In the genomic region with DNA sequence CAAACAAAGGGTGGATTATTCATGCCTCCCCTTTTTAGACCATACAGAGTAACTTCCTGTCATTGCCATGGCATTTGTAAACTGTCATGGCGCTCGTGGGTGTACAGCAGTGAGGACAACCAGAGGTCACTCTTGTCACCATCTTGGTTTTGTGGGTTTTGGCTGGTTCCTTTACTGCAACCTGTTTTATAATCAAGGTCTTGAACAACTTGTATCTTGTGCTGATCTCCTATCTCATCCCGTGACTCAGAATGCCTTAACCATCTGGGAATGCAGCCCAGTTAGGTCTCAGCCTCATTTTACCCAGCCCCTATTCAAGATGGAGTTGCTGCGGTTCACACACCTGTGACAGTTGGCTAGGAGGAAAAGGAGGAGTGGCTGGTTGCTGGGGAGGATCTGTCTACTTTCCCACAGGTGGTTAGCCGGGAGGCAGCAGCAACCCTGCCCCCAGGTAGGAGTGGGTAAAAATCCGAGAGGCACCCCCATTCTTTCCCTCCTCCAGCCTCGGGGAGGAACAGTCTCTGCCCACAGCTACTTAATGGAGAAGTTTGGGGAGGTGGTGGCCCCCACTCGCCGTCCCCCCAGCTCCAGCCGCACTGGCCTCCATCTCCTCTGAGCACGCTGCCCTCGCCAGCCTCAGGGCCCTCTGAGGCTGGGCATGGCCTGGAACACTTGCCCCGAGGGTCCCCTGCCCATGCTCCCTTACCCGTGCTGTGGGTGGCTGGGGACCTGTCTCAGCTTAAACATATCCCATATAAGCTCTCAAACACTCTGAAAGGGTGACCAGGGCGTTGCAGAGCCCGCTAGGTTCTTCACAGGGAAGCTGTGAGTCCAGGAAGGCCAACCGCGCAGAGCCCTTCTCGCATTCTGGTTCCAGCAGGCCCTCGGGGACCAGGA, we compare ENCODE assay signal across 13 cellular contexts. TPM values are rescaled to one million over a fixed set of nuclear protein-coding genes. Genes with fewer than 3 reads are reported as not detected.
DNase-seq lines count a peak whose midpoint lies in the region; ATAC-seq, FAIRE-seq and TF ChIP-seq lines count a peak whose summit lies in the region.
"Had no signal": no experiment of that assay in that cellular context is flagged by ENCODE, and none has a peak within 500 bp of the region (broad histone marks: within the 10 kb centered on the region; RNA-seq: fewer than 3 reads in every experiment).

No MANE protein-coding gene starts in this region.

- no peak for TF ChIP-seq CTCF in activated CD8-positive, alpha-beta T cell treated with anti-CD3 and anti-CD28 coated beads for 36 hours (IDR thresholded peaks at IDR 0.05)
- TF ChIP-seq CTCF in H1 (IDR thresholded peaks at IDR 0.05; ENCODE audit: control extremely low read depth in 1 of 3, insufficient read depth in 1 of 3, low read depth in 1 of 3, low read length in 3 of 3), result no peak
- no peak for TF ChIP-seq CTCF in hepatocyte (IDR thresholded peaks at IDR 0.05; ENCODE audit: poor library complexity)

- no peaks in the 10 kb centered on the region for H3K27me3 ChIP-seq in H1 (replicated peaks in 1 of 4; ENCODE audit: control insufficient read depth in 3 of 4, extremely low read depth in 1 of 4, insufficient read depth in 3 of 4, low read length in 3 of 4)
- H3K27me3 ChIP-seq in hepatocyte, result no peaks in the 10 kb centered on the region

- H3K27ac Mint-ChIP-seq in activated CD8-positive, alpha-beta T cell treated with anti-CD3 and anti-CD28 coated beads for 36 hours, result no peak overlapping the region
- no peak overlapping the region for H3K27ac Mint-ChIP-seq in activated CD8-positive, alpha-beta T cell treated with anti-CD3 and anti-CD28 coated beads, Interleukin-2, amount 10 ng/mL, durations not matched to agents 7 days and 5 days
- H3K27ac Mint-ChIP-seq in stimulated activated naive B cell treated with anti-CD40 and anti-IgM and Interleukin-4, amounts not matched to agents 10 μg/mL and 1 μg/mL and 100 μg/mL, for 72 hours, result peak overlapping the region; percentile 52
- H3K27ac Mint-ChIP-seq: activated naive CD4-positive, alpha-beta T cell treated with anti-CD3 and anti-CD28 coated beads, Interleukin-2, amount 50 U/mL, for 72 hours had no signal

- H3K4me1 ChIP-seq in H1 (replicated peaks in 1 of 4; ENCODE audit: control insufficient read depth in 3 of 4, insufficient read depth in 4 of 4, low read length in 3 of 4), result peaks cover 26 to 39% (median 27%) of the 10 kb centered on the region in 4 experiments
- peaks cover 6% of the 10 kb centered on the region for H3K4me1 ChIP-seq in hepatocyte (ENCODE audit: insufficient read depth)
- H3K4me1 ChIP-seq: psoas muscle had no signal

- H3K4ac ChIP-seq in H1 (replicated peaks; ENCODE audit: insufficient read length, low read depth, low read length), result peak overlapping the region; percentile 48

- POLR2A ChIA-PET in activated CD8-positive, alpha-beta T cell treated with anti-CD3 and anti-CD28 coated beads for 36 hours (lab: Charles Lee), result interaction anchor here (1.0 kb wide), 1 partner anchor 99 kb away, joined by 3 read pairs; no protein-coding TSS in a partner anchor
- POLR2A ChIA-PET in activated CD8-positive, alpha-beta T cell treated with anti-CD3 and anti-CD28 coated beads, Interleukin-2, amount 10 ng/mL, durations not matched to agents 7 days and 5 days (lab: Charles Lee), result interaction anchor here (1.0 kb wide), 1 partner anchor 52 kb away, joined by 3 read pairs; a partner anchor contains a TSS
- POLR2A ChIA-PET in H1 (lab: Charles Lee; ENCODE audit: partially characterized antibody), result interaction anchor here (0.7 to 1.5 kb wide), 3 partner anchors 28 to 95 kb away, joined by 4 to 5 read pairs (median 5); no protein-coding TSS in a partner anchor

- intact Hi-C loops in activated CD8-positive, alpha-beta T cell treated with anti-CD3 and anti-CD28 coated beads for 36 hours (cut with micrococcal nuclease), result loop anchor here (5.0 kb wide), 1 partner anchor 94 kb away; no protein-coding TSS in a partner anchor

- H3K79me2 ChIP-seq in H1 (ENCODE audit: control insufficient read depth in 1 of 2, insufficient read depth in 2 of 2, low read length in 2 of 2), result no peaks in the 10 kb centered on the region
- no peaks in the 10 kb centered on the region for H3K79me2 ChIP-seq in hepatocyte

- H4K8ac ChIP-seq in H1 (ENCODE audit: extremely low read depth, insufficient read depth, low read length), result peak overlapping the region; percentile 60; the same call in 1 of the 2 replicates

- no peak overlapping the region for H3K23ac ChIP-seq in H1 (ENCODE audit: insufficient read length)

- peak overlapping the region; percentile 72; the same call in 1 of the 2 replicates for H2BK15ac ChIP-seq in H1 (ENCODE audit: low read length)

- H2BK12ac ChIP-seq in H1 (ENCODE audit: low read depth, low read length), result peak overlapping the region; percentile 84; the same call in 1 of the 2 replicates

- peaks cover 24% of the 10 kb centered on the region for H3K27me3 Mint-ChIP-seq in activated CD8-positive, alpha-beta T cell treated with anti-CD3 and anti-CD28 coated beads for 36 hours
- H3K27me3 Mint-ChIP-seq in activated CD8-positive, alpha-beta T cell treated with anti-CD3 and anti-CD28 coated beads, Interleukin-2, amount 10 ng/mL, durations not matched to agents 7 days and 5 days (ENCODE audit: low read depth), result peaks cover 12% of the 10 kb centered on the region
- H3K27me3 Mint-ChIP-seq in stimulated activated naive B cell treated with anti-CD40 and anti-IgM and Interleukin-4, amounts not matched to agents 10 μg/mL and 1 μg/mL and 100 μg/mL, for 72 hours, result peaks cover 17 to 19% of the 10 kb centered on the region in 2 donors

- no peak overlapping the region for H3K4me3 Mint-ChIP-seq in activated CD8-positive, alpha-beta T cell treated with anti-CD3 and anti-CD28 coated beads for 36 hours
- no peak overlapping the region for H3K4me3 Mint-ChIP-seq in activated CD8-positive, alpha-beta T cell treated with anti-CD3 and anti-CD28 coated beads, Interleukin-2, amount 10 ng/mL, durations not matched to agents 7 days and 5 days
- H3K4me3 Mint-ChIP-seq in stimulated activated naive B cell treated with anti-CD40 and anti-IgM and Interleukin-4, amounts not matched to agents 10 μg/mL and 1 μg/mL and 100 μg/mL, for 72 hours, result no peak overlapping the region

- peaks cover 24% of the 10 kb centered on the region for H3K4me1 Mint-ChIP-seq in activated CD8-positive, alpha-beta T cell treated with anti-CD3 and anti-CD28 coated beads for 36 hours (ENCODE audit: low read depth)
- H3K4me1 Mint-ChIP-seq in activated CD8-positive, alpha-beta T cell treated with anti-CD3 and anti-CD28 coated beads, Interleukin-2, amount 10 ng/mL, durations not matched to agents 7 days and 5 days (ENCODE audit: low read depth), result peaks cover 31% of the 10 kb centered on the region
- H3K4me1 Mint-ChIP-seq in stimulated activated naive B cell treated with anti-CD40 and anti-IgM and Interleukin-4, amounts not matched to agents 10 μg/mL and 1 μg/mL and 100 μg/mL, for 72 hours, result peaks cover 51 to 63% of the 10 kb centered on the region in 2 donors

- H4K20me1 ChIP-seq in H1 (replicated peaks in 1 of 2; ENCODE audit: control insufficient read depth in 1 of 2, insufficient read depth in 2 of 2, low read length in 2 of 2) (no peaks in the 10 kb centered on the region), hepatocyte (ENCODE audit: insufficient read depth, poor library complexity, severe bottlenecking) (no peaks in the 10 kb centered on the region)

- H2BK120ac ChIP-seq in H1 (replicated peaks; ENCODE audit: low read depth, low read length), result no peak overlapping the region

- no peaks in the 10 kb centered on the region for H3K79me1 ChIP-seq in H1 (ENCODE audit: low read depth, low read length)

- FAIRE-seq in H1 (lab: Jason Lieb, UNC), result no peak

- H3K36me3 ChIP-seq in H1 (ENCODE audit: control insufficient read depth in 2 of 4, insufficient read depth in 4 of 4, low read length in 3 of 4) (no peaks in the 10 kb centered on the region), hepatocyte (replicated peaks; ENCODE audit: insufficient read depth, low read depth) (no peaks in the 10 kb centered on the region)
- H3K36me3 ChIP-seq: tibial artery had no signal

- H3K9me3 Mint-ChIP-seq in activated CD8-positive, alpha-beta T cell treated with anti-CD3 and anti-CD28 coated beads for 36 hours, result no peaks in the 10 kb centered on the region
- H3K9me3 Mint-ChIP-seq in activated CD8-positive, alpha-beta T cell treated with anti-CD3 and anti-CD28 coated beads, Interleukin-2, amount 10 ng/mL, durations not matched to agents 7 days and 5 days (ENCODE audit: insufficient read depth), result no peaks in the 10 kb centered on the region
- H3K9me3 Mint-ChIP-seq in stimulated activated naive B cell treated with anti-CD40 and anti-IgM and Interleukin-4, amounts not matched to agents 10 μg/mL and 1 μg/mL and 100 μg/mL, for 72 hours, result no peaks in the 10 kb centered on the region
- H3K9me3 Mint-ChIP-seq: activated naive CD4-positive, alpha-beta T cell treated with anti-CD3 and anti-CD28 coated beads, Interleukin-2, amount 50 U/mL, for 72 hours had no signal

- CTCF ChIA-PET in activated CD8-positive, alpha-beta T cell treated with anti-CD3 and anti-CD28 coated beads for 36 hours (lab: Charles Lee), result interaction anchor here (0.6 to 10.9 kb wide), 25 partner anchors 12 to 252 kb away, joined by 3 to 313 read pairs (median 4); no protein-coding TSS in a partner anchor
- CTCF ChIA-PET in activated CD8-positive, alpha-beta T cell treated with anti-CD3 and anti-CD28 coated beads, Interleukin-2, amount 10 ng/mL, durations not matched to agents 7 days and 5 days (lab: Charles Lee), result interaction anchor here (0.7 to 5.9 kb wide), 10 partner anchors 12 to 118 kb away, joined by 3 to 89 read pairs (median 6); no protein-coding TSS in a partner anchor
- CTCF ChIA-PET in H1 (lab: Charles Lee; ENCODE audit: partially characterized antibody), result interaction anchor here (0.7 to 12.6 kb wide), 28 partner anchors 9 to 118 kb away, joined by 3 to 338 read pairs (median 4); no protein-coding TSS in a partner anchor

- no peak overlapping the region for H4K5ac ChIP-seq in H1 (ENCODE audit: insufficient read length, low read depth, low read length)

- H3K14ac ChIP-seq in H1 (ENCODE audit: insufficient read length), result no peak overlapping the region

- no peaks in the 10 kb centered on the region for H3K36me3 Mint-ChIP-seq in activated CD8-positive, alpha-beta T cell treated with anti-CD3 and anti-CD28 coated beads for 36 hours (ENCODE audit: low read depth)
- H3K36me3 Mint-ChIP-seq in activated CD8-positive, alpha-beta T cell treated with anti-CD3 and anti-CD28 coated beads, Interleukin-2, amount 10 ng/mL, durations not matched to agents 7 days and 5 days (ENCODE audit: low read depth), result no peaks in the 10 kb centered on the region
- H3K36me3 Mint-ChIP-seq in stimulated activated naive B cell treated with anti-CD40 and anti-IgM and Interleukin-4, amounts not matched to agents 10 μg/mL and 1 μg/mL and 100 μg/mL, for 72 hours, result no peaks in the 10 kb centered on the region
- H3K36me3 Mint-ChIP-seq: activated naive CD4-positive, alpha-beta T cell treated with anti-CD3 and anti-CD28 coated beads, Interleukin-2, amount 50 U/mL, for 72 hours had no signal

- H3K9me2 ChIP-seq in hepatocyte (replicated peaks; ENCODE audit: insufficient read depth), result no peaks in the 10 kb centered on the region

- no peak for TF ChIP-seq EP300 in H1 (IDR thresholded peaks at IDR 0.05; ENCODE audit: borderline replicate concordance in 1 of 2, low read depth in 2 of 2, low read length in 2 of 2)

- H2BK5ac ChIP-seq in H1 (ENCODE audit: low read depth, low read length), result peak overlapping the region; percentile 71; the same call in 1 of the 2 replicates

- peak overlapping the region; percentile 47 for H4K91ac ChIP-seq in H1 (replicated peaks; ENCODE audit: insufficient read length, low read length)

- peak; percentile 27 for DNase-seq in activated CD8-positive, alpha-beta T cell treated with anti-CD3 and anti-CD28 coated beads for 36 hours
- no peak for DNase-seq in activated CD8-positive, alpha-beta T cell treated with anti-CD3 and anti-CD28 coated beads, Interleukin-2, amount 10 ng/mL, durations not matched to agents 7 days and 5 days
- peak; percentile 83 for DNase-seq in M059J (ENCODE audit: low read depth)
- DNase-seq in H1 (ENCODE audit: low read depth in 1 of 2, low spot score in 2 of 2), result no peak
- no peak for DNase-seq in stimulated activated naive B cell treated with anti-CD40 and anti-IgM and Interleukin-4, amounts not matched to agents 10 μg/mL and 1 μg/mL and 100 μg/mL, for 72 hours
- no peak for DNase-seq in NK-92 (lab: John Stamatoyannopoulos, UW; ENCODE audit: unreplicated experiment)
- no peak for DNase-seq in hepatocyte (ENCODE audit: low spot score)
- DNase-seq: tibial artery had no signal

- H2BK20ac ChIP-seq in H1 (ENCODE audit: low read length), result peak overlapping the region; percentile 11; the same call in 1 of the 2 replicates

- H3K4me2 ChIP-seq in H1 (ENCODE audit: insufficient read depth in 1 of 2, low read depth in 2 of 2, low read length in 2 of 2), result no peak overlapping the region
- H3K4me2 ChIP-seq in hepatocyte, result no peak overlapping the region

- no peak for TF ChIP-seq POLR2A in H1 (IDR thresholded peaks at IDR 0.05; ENCODE audit: control extremely low read depth in 1 of 2, low read depth in 2 of 2, low read length in 2 of 2)

- ATAC-seq in activated CD8-positive, alpha-beta T cell treated with anti-CD3 and anti-CD28 coated beads for 36 hours, result no peak
- ATAC-seq in activated CD8-positive, alpha-beta T cell treated with anti-CD3 and anti-CD28 coated beads, Interleukin-2, amount 10 ng/mL, durations not matched to agents 7 days and 5 days, result no peak
- ATAC-seq in stimulated activated naive B cell treated with anti-CD40 and anti-IgM and Interleukin-4, amounts not matched to agents 10 μg/mL and 1 μg/mL and 100 μg/mL, for 72 hours (replicated peaks), result no peak
- ATAC-seq in GM19324 (IDR thresholded peaks at IDR 0.05; ENCODE audit: low FRiP score, unreplicated experiment), result no peak

- H3K9ac ChIP-seq in H1 (replicated peaks in 1 of 4; ENCODE audit: extremely low read depth in 1 of 4, low read depth in 3 of 4, low read length in 3 of 4), result no peak overlapping the region

- H2AK5ac ChIP-seq in H1 (ENCODE audit: low read depth, low read length), result no peak overlapping the region

- 0 out of 2 replicates have a peak, but pooled peaks cover 2% of the 10 kb centered on the region for H3K23me2 ChIP-seq in H1 (ENCODE audit: low read depth, low read length)

- H3K27ac ChIP-seq in H1 (ENCODE audit: low read depth, low read length), result no peak overlapping the region
- H3K27ac ChIP-seq in hepatocyte, result no peak overlapping the region
- H3K27ac ChIP-seq: psoas muscle, tibial artery had no signal

- H3K9me3 ChIP-seq in H1 (ENCODE audit: insufficient read depth in 2 of 2, low read depth in 1 of 2, low read length in 1 of 2) (no peaks in the 10 kb centered on the region), hepatocyte (ENCODE audit: low read depth) (no peaks in the 10 kb centered on the region)
- H3K9me3 ChIP-seq: psoas muscle, tibial artery had no signal

- no peak overlapping the region for H3K4me3 ChIP-seq in H1 (ENCODE audit: extremely low read depth in 1 of 4, insufficient read depth in 2 of 4, low read depth in 3 of 4, low read length in 4 of 4)
- H3K4me3 ChIP-seq in hepatocyte, result no peak overlapping the region
- H3K4me3 ChIP-seq: psoas muscle, tibial artery had no signal

- H3K18ac ChIP-seq in H1 (ENCODE audit: extremely low read depth, low read length), result peak overlapping the region; percentile 53; the same call in 1 of the 2 replicates

- H3K56ac ChIP-seq in H1 (replicated peaks; ENCODE audit: insufficient read length, low read depth, low read length), result no peak overlapping the region

- no peak overlapping the region; the same call in 1 of the 2 replicates for H2AFZ ChIP-seq in H1 (ENCODE audit: low read length)
- no peak overlapping the region for H2AFZ ChIP-seq in hepatocyte

- WGBS in H1 (ENCODE audit: extremely low coverage in 1 of 2, insufficient coverage in 1 of 2, insufficient read length in 1 of 2, insufficient replicate concordance in 2 of 2, low coverage in 1 of 2, low lambda C conversion rate in 2 of 2, missing lambda C conversion rate in 1 of 2), 2 experiments, result 87% methylated on average over 19 of the region's 20 CpGs; no CpG with 5 or more reads in 1 of the 2 experiments
- WGBS in hepatocyte (ENCODE audit: low lambda C conversion rate, missing lambda C conversion rate), result 79% methylated on average over 20 of the region's 20 CpGs

- no peak for TF ChIP-seq RAD21 in H1 (IDR thresholded peaks at IDR 0.05 in 1 of 2, conservative IDR thresholded peaks at IDR 0.05 in 1 of 2; ENCODE audit: low read depth in 2 of 2, low read length in 2 of 2)

RNA-seq across cellular contexts. Expression of a gene that starts 41.7 kb away (rescaled TPM):
- total RNA-seq in activated CD8-positive, alpha-beta T cell treated with anti-CD3 and anti-CD28 coated beads for 36 hours, result not detected
- not detected for total RNA-seq in activated CD8-positive, alpha-beta T cell treated with anti-CD3 and anti-CD28 coated beads, Interleukin-2, amount 10 ng/mL, durations not matched to agents 7 days and 5 days
- not detected in 2 replicates for total RNA-seq in M059J (2014; rRNA removed; shearing (Covaris generic))
- total RNA-seq in H1 (2021; fragmentation: NEBNext Ultra II Directional; extraction: Animal tissue kit (Norgen Biotek cat#: 25700)), result 0.28 and 0.31 TPM in 2 replicates
- polyA plus RNA-seq in H1 (2011; rRNA removed) (0.91 and 0.98 TPM in 2 replicates), hepatocyte (0.15 TPM in 1 of 2 replicates, not detected in the other)
- 0.66 TPM for polyA plus RNA-seq in H1 (2011; cell fraction: cytosol; rRNA removed)
- 0.74 TPM for polyA plus RNA-seq in H1 (2011; cell fraction: nucleus; rRNA removed)
- 0.20 to 0.56 TPM (median 0.46 TPM) in 3 of 4 replicates, not detected in the other for polyA plus RNA-seq in H1 (2012, experiment 1 of 2)
- 0.42 TPM for polyA plus RNA-seq in H1 (2012, experiment 2 of 2)
- polyA plus RNA-seq in H1 (2013, experiment 1 of 2), result 0.08 TPM
- polyA plus RNA-seq in H1 (2013, experiment 2 of 2), result 0.07 TPM
- polyA minus RNA-seq in H1 (2011; rRNA and poly(A)+ RNA removed), result 0.54 TPM in 1 of 2 replicates, not detected in the other
- not detected for polyA minus RNA-seq in H1 (2011; cell fraction: cytosol; rRNA and poly(A)+ RNA removed)
- 0.70 TPM for polyA minus RNA-seq in H1 (2011; cell fraction: nucleus; rRNA and poly(A)+ RNA removed)
- not detected in 2 replicates for total RNA-seq in hepatocyte
- total RNA-seq: A172; activated naive CD4-positive, alpha-beta T cell treated with anti-CD3 and anti-CD28 coated beads, Interleukin-2, amount 50 U/mL, for 72 hours; T-helper 2 cell treated with Interferon-gamma antibody and Interleukin-4, amounts not matched to agents 100 ng/mL and 5 ng/mL, for 36 hours had no signal

RNA-seq across cellular contexts. Expression of a gene that starts 51.4 kb away (rescaled TPM):
- 10 to 100 TPM; 25.6 to 28.4 TPM for total RNA-seq in activated CD8-positive, alpha-beta T cell treated with anti-CD3 and anti-CD28 coated beads for 36 hours
- 10 to 100 TPM; 28.8 to 31.1 TPM for total RNA-seq in activated CD8-positive, alpha-beta T cell treated with anti-CD3 and anti-CD28 coated beads, Interleukin-2, amount 10 ng/mL, durations not matched to agents 7 days and 5 days
- 52.6 and 62.0 TPM in 2 replicates for total RNA-seq in M059J (2014; rRNA removed; shearing (Covaris generic))
- 48.9 and 49.8 TPM in 2 replicates for total RNA-seq in H1 (2021; fragmentation: NEBNext Ultra II Directional; extraction: Animal tissue kit (Norgen Biotek cat#: 25700))
- 55.9 and 64.9 TPM in 2 replicates for polyA plus RNA-seq in H1 (2011; rRNA removed)
- 105 TPM for polyA plus RNA-seq in H1 (2011; cell fraction: cytosol; rRNA removed)
- 55.5 TPM for polyA plus RNA-seq in H1 (2011; cell fraction: nucleus; rRNA removed)
- polyA plus RNA-seq in H1 (2012, experiment 1 of 2), result 46.4 to 65.2 TPM (median 63.9 TPM) in 4 replicates
- polyA plus RNA-seq in H1 (2012, experiment 2 of 2), result 60.3 TPM
- 25.2 TPM for polyA plus RNA-seq in H1 (2013, experiment 1 of 2)
- polyA plus RNA-seq in H1 (2013, experiment 2 of 2), result 27.1 TPM
- polyA minus RNA-seq in H1 (2011; rRNA and poly(A)+ RNA removed), result 44.4 and 61.4 TPM in 2 replicates
- 20.8 TPM for polyA minus RNA-seq in H1 (2011; cell fraction: cytosol; rRNA and poly(A)+ RNA removed)
- polyA minus RNA-seq in H1 (2011; cell fraction: nucleus; rRNA and poly(A)+ RNA removed), result 15.7 TPM
- total RNA-seq in hepatocyte, result 55.9 and 61.6 TPM in 2 replicates
- polyA plus RNA-seq in hepatocyte, result 52.0 and 57.7 TPM in 2 replicates

Comparison
In these comparisons a context has a peak if more than half of its experiments do, and no peak if none do; other contexts are left out.
1. DNase-seq: peak in activated CD8-positive, alpha-beta T cell treated with anti-CD3 and anti-CD28 coated beads for 36 hours (single experiment) and M059J (single experiment); none in activated CD8-positive, alpha-beta T cell treated with anti-CD3 and anti-CD28 coated beads, Interleukin-2, amount 10 ng/mL, durations not matched to agents 7 days and 5 days (single experiment), H1 (0 of 2), stimulated activated naive B cell treated with anti-CD40 and anti-IgM and Interleukin-4, amounts not matched to agents 10 μg/mL and 1 μg/mL and 100 μg/mL, for 72 hours (single experiment), NK-92 (single experiment) and hepatocyte (single experiment).